ENCODE assay signal across 8 cellular contexts in genomic region chr5:116766470-116766947, GRCh38.
DNase-seq lines count a peak whose midpoint lies in the region; ATAC-seq and TF ChIP-seq lines count a peak whose summit lies in the region.

No MANE protein-coding gene starts in this region.

- H3K4me3 ChIP-seq in fibroblast of mammary gland (ENCODE audit: control insufficient read depth, low read depth, low read length), result no peak overlapping the region
- H3K4me3 ChIP-seq in aorta (ENCODE audit: low read length in 2 of 2), result no peak overlapping the region
- no peak overlapping the region for H3K4me3 ChIP-seq in prostate gland

- no peak overlapping the region for H3K27ac Mint-ChIP-seq in stimulated activated memory B cell treated with anti-CD40 and anti-IgM and Interleukin-4, amounts not matched to agents 10 μg/mL and 1 μg/mL and 100 μg/mL, for 72 hours

- TF ChIP-seq POLR2A in prostate gland (IDR thresholded peaks at IDR 0.05), result no peak

- peak; percentile 47 for ATAC-seq in GM18861 (IDR thresholded peaks at IDR 0.05; ENCODE audit: unreplicated experiment)
- peak; percentile 84 for ATAC-seq in aorta (ENCODE audit: low FRiP score)
- ATAC-seq in stimulated activated memory B cell treated with anti-CD40 and anti-IgM and Interleukin-4, amounts not matched to agents 10 μg/mL and 1 μg/mL and 100 μg/mL, for 72 hours, result no peak

- no peaks in the 10 kb centered on the region for H3K36me3 Mint-ChIP-seq in stimulated activated memory B cell treated with anti-CD40 and anti-IgM and Interleukin-4, amounts not matched to agents 10 μg/mL and 1 μg/mL and 100 μg/mL, for 72 hours

- no peak overlapping the region for H3K4me3 Mint-ChIP-seq in stimulated activated memory B cell treated with anti-CD40 and anti-IgM and Interleukin-4, amounts not matched to agents 10 μg/mL and 1 μg/mL and 100 μg/mL, for 72 hours

- peaks cover 9% of the 10 kb centered on the region for H3K27me3 Mint-ChIP-seq in stimulated activated memory B cell treated with anti-CD40 and anti-IgM and Interleukin-4, amounts not matched to agents 10 μg/mL and 1 μg/mL and 100 μg/mL, for 72 hours

- H3K36me3 ChIP-seq in aorta (ENCODE audit: control insufficient read depth in 1 of 2, insufficient read depth in 2 of 2, low read length in 1 of 2) (no peaks in the 10 kb centered on the region), prostate gland (no peaks in the 10 kb centered on the region)

- no peaks in the 10 kb centered on the region for H3K9me3 ChIP-seq in aorta (ENCODE audit: control insufficient read depth, low read length)
- H3K9me3 ChIP-seq in prostate gland, result no peaks in the 10 kb centered on the region

- peaks cover 11% of the 10 kb centered on the region for H3K4me1 Mint-ChIP-seq in stimulated activated memory B cell treated with anti-CD40 and anti-IgM and Interleukin-4, amounts not matched to agents 10 μg/mL and 1 μg/mL and 100 μg/mL, for 72 hours

- CTCF ChIA-PET in HEK293T (lab: Yijun Ruan, JAX), result no interaction called here

- WGBS in aorta, 2 donors, result 57 to 58% methylated on average over 6 of the region's 6 CpGs
- 66% methylated on average over 6 of the region's 6 CpGs for WGBS in prostate gland

- intact Hi-C loops in aorta (cut with DNase I), result no loop called here
- intact Hi-C loops in prostate gland (cut with DNase I), result no loop called here

- no peaks in the 10 kb centered on the region for H3K9me3 Mint-ChIP-seq in stimulated activated memory B cell treated with anti-CD40 and anti-IgM and Interleukin-4, amounts not matched to agents 10 μg/mL and 1 μg/mL and 100 μg/mL, for 72 hours

- DNase-seq in HEK293T (ENCODE audit: extremely low spot score), result peak; percentile 49
- DNase-seq in NCI-H446 treated with DMSO at 0.1 percent for 48 hours (lab: John Stamatoyannopoulos, UW), result peak; percentile 78
- DNase-seq in fibroblast of mammary gland (ENCODE audit: low read depth), result peak; percentile 86
- no peak for DNase-seq in aorta
- no peak for DNase-seq in prostate gland (ENCODE audit: low spot score)
- DNase-seq in NCI-H128 (lab: John Stamatoyannopoulos, UW; ENCODE audit: unreplicated experiment), result no peak

- TF ChIP-seq CTCF in fibroblast of mammary gland (conservative IDR thresholded peaks at IDR 0.05; ENCODE audit: control insufficient read depth, insufficient read depth, low read depth, low read length) (no peak), prostate gland (IDR thresholded peaks at IDR 0.05) (no peak)

- POLR2A ChIA-PET in HEK293T (lab: Yijun Ruan, JAX), result interaction anchor here (1.4 kb wide), 1 partner anchor 191 kb away, joined by 5 read pairs; the partner anchor contains the start of gene SEMA6A

- H3K27ac ChIP-seq in aorta (ENCODE audit: low read depth in 1 of 2, low read length in 2 of 2) (no peak overlapping the region), prostate gland (no peak overlapping the region)

- H3K27me3 ChIP-seq in aorta (ENCODE audit: control insufficient read depth in 1 of 2, insufficient read depth in 2 of 2, low read length in 1 of 2) (no peaks in the 10 kb centered on the region), prostate gland (replicated peaks; ENCODE audit: insufficient read depth) (no peaks in the 10 kb centered on the region)

- H3K4me1 ChIP-seq in aorta (ENCODE audit: control insufficient read depth in 1 of 2, insufficient read depth in 2 of 2, low read length in 2 of 2) (no peaks in the 10 kb centered on the region), prostate gland (replicated peaks) (no peaks in the 10 kb centered on the region)

TF ChIP-seq in HEK293T, 16 proteins besides CTCF, POLR2A, EP300 and RAD21:
- TF ChIP-seq ZNF384 (IDR thresholded peaks at IDR 0.05) (no peak), CTBP1 (IDR thresholded peaks at IDR 0.05; ENCODE audit: borderline replicate concordance) (no peak), SUZ12 (IDR thresholded peaks at IDR 0.05) (no peak), PKNOX1 (IDR thresholded peaks at IDR 0.05) (no peak), FOXM1 (IDR thresholded peaks at IDR 0.05; ENCODE audit: borderline replicate concordance) (no peak), SP1 (IDR thresholded peaks at IDR 0.05) (no peak), NFRKB (IDR thresholded peaks at IDR 0.05) (no peak), LEF1 (IDR thresholded peaks at IDR 0.05; ENCODE audit: borderline replicate concordance) (no peak), BHLHE40 (IDR thresholded peaks at IDR 0.05; ENCODE audit: borderline replicate concordance) (no peak), ARNT (IDR thresholded peaks at IDR 0.05) (no peak), TARDBP (IDR thresholded peaks at IDR 0.05) (no peak), ELF4 (IDR thresholded peaks at IDR 0.05) (no peak), L3MBTL2 (conservative IDR thresholded peaks at IDR 0.05) (no peak), FOXA1 (IDR thresholded peaks at IDR 0.05) (no peak)
TF ChIP-seq in HEK293T: peak in this region for 0.

Comparison
In these comparisons a context has a peak if more than half of its experiments do, and no peak if none do; other contexts are left out.
1. DNase-seq: peak in HEK293T (single experiment), NCI-H446 treated with DMSO at 0.1 percent for 48 hours (single experiment) and fibroblast of mammary gland (single experiment); none in aorta (0 of 2), prostate gland (single experiment) and NCI-H128 (single experiment).